Comparison of ENCODE assay signal across 21 cellular contexts in the genomic region with DNA sequence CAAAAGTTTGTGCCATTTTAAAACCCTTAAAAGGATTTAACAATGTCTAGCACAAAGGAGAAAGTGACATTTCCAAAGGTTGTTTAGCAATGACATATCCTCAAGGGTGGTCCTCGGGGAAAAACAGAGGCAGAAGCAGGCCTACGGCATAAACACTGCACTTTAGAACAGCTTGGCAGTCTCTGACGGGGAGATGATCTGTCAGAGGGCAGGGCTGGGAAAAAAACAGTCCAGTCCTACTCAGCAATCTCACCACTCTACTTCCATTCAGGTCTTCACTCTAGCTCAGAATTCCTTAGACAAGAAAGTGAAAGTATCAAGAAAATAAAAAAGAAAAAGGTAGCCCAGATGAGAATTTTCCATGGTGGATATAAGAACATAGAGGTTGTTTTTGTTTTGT. TPM values are rescaled to one million over a fixed set of nuclear protein-coding genes. Genes with fewer than 3 reads are reported as not detected.
"Had no signal": no experiment of that assay in that cellular context is flagged by ENCODE, and none has a peak within 500 bp of the region (broad histone marks: within the 10 kb centered on the region; RNA-seq: fewer than 3 reads in every experiment).

No MANE protein-coding gene starts in this region.

- H3K27ac Mint-ChIP-seq: activated CD4-positive, alpha-beta T cell treated with anti-CD3 and anti-CD28 coated beads, Interleukin-2, amount 10 ng/mL, durations not matched to agents 24 days and 14 days; activated CD8-positive, alpha-beta T cell treated with anti-CD3 and anti-CD28 coated beads, Interleukin-2, amount 10 ng/mL, durations not matched to agents 7 days and 5 days; activated T-cell treated with anti-CD3 and anti-CD28 coated beads, Interleukin-2, amount 50 U/mL, for 72 hours; memory B cell had no signal

- FAIRE-seq: bronchial epithelial cell, colon, kidney had no signal

- H3K27me3 ChIP-seq: ascending aorta, left lung, tibial nerve had no signal

- H3K4me3 ChIP-seq: ascending aorta, left lung, skin epidermis, tibial nerve had no signal

- DNase-seq: activated CD4-positive, alpha-beta T cell treated with anti-CD3 and anti-CD28 coated beads, Interleukin-2, amount 10 ng/mL, durations not matched to agents 24 days and 14 days; activated CD4-positive, CD25-positive, alpha-beta regulatory T cell; activated CD8-positive, alpha-beta memory T cell treated with anti-CD3 and anti-CD28 coated beads, Interleukin-2, amount 50 U/mL, for 4 hours; activated CD8-positive, alpha-beta T cell treated with anti-CD3 and anti-CD28 coated beads, Interleukin-2, amount 10 ng/mL, durations not matched to agents 7 days and 5 days; activated naive CD4-positive, alpha-beta T cell; activated T-cell treated with anti-CD3 and anti-CD28 coated beads, Interleukin-2, amount 50 U/mL, for 72 hours; hippocampal formation; kidney; left lung; naive thymus-derived CD8-positive, alpha-beta T cell; stimulated activated CD4-positive, alpha-beta T cell treated with anti-CD3 and anti-CD28 coated beads, Interleukin-4, amount 100 ng/mL, for 24 hours; stimulated activated naive CD4-positive, alpha-beta T cell; substantia nigra had no signal

- H3K9me3 ChIP-seq: ascending aorta had no signal

- H3K4me1 ChIP-seq: parathyroid adenoma had no signal

- H3K27ac ChIP-seq: ascending aorta, left lung, parathyroid adenoma, skin epidermis, tibial nerve had no signal

- H3K27me3 Mint-ChIP-seq: activated CD4-positive, alpha-beta T cell treated with anti-CD3 and anti-CD28 coated beads, Interleukin-2, amount 10 ng/mL, durations not matched to agents 24 days and 14 days; memory B cell; naive thymus-derived CD8-positive, alpha-beta T cell had no signal

- H3K4me3 Mint-ChIP-seq: activated CD4-positive, alpha-beta T cell treated with anti-CD3 and anti-CD28 coated beads, Interleukin-2, amount 10 ng/mL, durations not matched to agents 24 days and 14 days; activated CD8-positive, alpha-beta T cell treated with anti-CD3 and anti-CD28 coated beads, Interleukin-2, amount 10 ng/mL, durations not matched to agents 7 days and 5 days; activated T-cell treated with anti-CD3 and anti-CD28 coated beads, Interleukin-2, amount 50 U/mL, for 72 hours; memory B cell had no signal

RNA-seq across cellular contexts. Expression of gene ERICH3, which starts 55.1 kb away (rescaled TPM):
- total RNA-seq: activated CD4-positive, alpha-beta T cell treated with anti-CD3 and anti-CD28 coated beads, Interleukin-2, amount 10 ng/mL, durations not matched to agents 24 days and 14 days; activated CD8-positive, alpha-beta T cell treated with anti-CD3 and anti-CD28 coated beads, Interleukin-2, amount 10 ng/mL, durations not matched to agents 7 days and 5 days; activated T-cell treated with anti-CD3 and anti-CD28 coated beads, Interleukin-2, amount 50 U/mL, for 72 hours; ascending aorta; bronchial epithelial cell; esophagus mucosa; naive thymus-derived CD8-positive, alpha-beta T cell had no signal
